ENCODE assay signal across 14 cellular contexts in the genomic region with DNA sequence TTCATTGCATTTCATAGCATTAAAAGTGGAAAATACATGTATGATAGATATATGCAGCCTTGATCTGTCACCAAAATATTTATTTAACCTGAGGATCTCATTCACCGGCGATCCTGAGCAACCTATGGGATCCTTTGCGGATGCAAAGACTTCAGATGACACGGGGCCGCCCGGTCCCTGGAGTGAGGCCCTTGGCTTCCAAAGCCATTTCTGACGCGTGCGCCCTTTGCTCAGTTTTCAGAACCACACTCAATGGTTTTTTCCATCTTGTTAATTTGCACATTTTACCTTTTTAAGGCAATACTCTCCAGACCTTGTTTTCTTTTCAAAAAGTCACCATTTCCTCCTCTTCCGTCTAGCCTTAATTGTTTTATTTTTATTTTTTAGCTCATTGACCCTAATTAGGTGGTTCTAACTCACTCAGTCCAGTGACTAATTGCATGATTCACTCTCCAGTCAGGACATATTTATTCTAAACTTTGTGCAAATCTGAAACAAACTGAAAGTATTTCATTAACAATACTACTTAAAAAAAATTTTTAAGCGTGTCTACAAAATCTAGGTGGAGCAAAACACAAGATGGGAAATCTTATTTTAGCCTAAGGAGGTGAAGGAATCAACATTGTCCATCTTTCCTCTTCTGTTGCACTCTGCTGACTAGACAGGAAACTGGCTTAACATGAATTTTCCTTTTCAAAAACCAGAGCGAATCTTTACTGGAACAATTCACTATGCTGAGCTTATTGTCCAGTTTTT. TPM values are rescaled to one million over a fixed set of nuclear protein-coding genes. Genes with fewer than 3 reads are reported as not detected.
A peak's percentile ranks its signal among the peaks of the same experiment; 100 is the strongest.
DNase-seq lines count a peak whose midpoint lies in the region; ATAC-seq and TF ChIP-seq lines count a peak whose summit lies in the region.
"Had no signal": no experiment of that assay in that cellular context is flagged by ENCODE, and none has a peak within 500 bp of the region (broad histone marks: within the 10 kb centered on the region; RNA-seq: fewer than 3 reads in every experiment).

No MANE protein-coding gene starts in this region.

- POLR2A ChIA-PET in activated CD4-positive, alpha-beta T cell treated with anti-CD3 and anti-CD28 coated beads for 36 hours (lab: Charles Lee), result no interaction called here

- peaks cover 3% of the 10 kb centered on the region for H3K9me3 Mint-ChIP-seq in activated CD4-positive, alpha-beta T cell treated with anti-CD3 and anti-CD28 coated beads for 36 hours (ENCODE audit: low read depth)

- 65 to 77% methylated on average over 12 of the region's 12 CpGs for WGBS in heart right ventricle, 2 donors

- peaks cover 0 to 3% (median 0%) of the 10 kb centered on the region in 11 donors for H3K9me3 ChIP-seq in heart right ventricle
- H3K9me3 ChIP-seq in duodenal mucosa (ENCODE audit: control insufficient read depth in 1 of 2, low read length in 2 of 2), result no peaks in the 10 kb centered on the region
- H3K9me3 ChIP-seq in muscle layer of duodenum (ENCODE audit: control insufficient read depth in 1 of 2, low read length in 2 of 2), result no peaks in the 10 kb centered on the region
- H3K9me3 ChIP-seq in vagina, result no peaks in the 10 kb centered on the region

- DNase-seq in heart right ventricle, result no peak
- no peak for DNase-seq in left ventricle myocardium superior
- DNase-seq in vagina (ENCODE audit: extremely low spot score in 2 of 2), result no peak
- DNase-seq in activated CD4-positive, alpha-beta T cell treated with anti-CD3 and anti-CD28 coated beads for 36 hours, result no peak
- DNase-seq in AG20443 (ENCODE audit: low spot score), result no peak
- no peak for DNase-seq in HPDE6-E6E7 (ENCODE audit: extremely low spot score)
- DNase-seq: ACHN; activated CD4-positive, CD25-positive, alpha-beta regulatory T cell; activated T-cell treated with anti-CD3 and anti-CD28 coated beads, Interleukin-2, amount 50 U/mL, for 24 hours; naive thymus-derived CD4-positive, alpha-beta T cell; substantia nigra had no signal

- H3K27me3 ChIP-seq in heart right ventricle (no peaks in the 10 kb centered on the region), duodenal mucosa (ENCODE audit: control insufficient read depth in 1 of 2, insufficient read depth in 2 of 2, low read length in 2 of 2) (no peaks in the 10 kb centered on the region), muscle layer of duodenum (ENCODE audit: low read depth, low read length) (no peaks in the 10 kb centered on the region), vagina (no peaks in the 10 kb centered on the region)

- peaks cover 27% of the 10 kb centered on the region for H3K27me3 Mint-ChIP-seq in activated CD4-positive, alpha-beta T cell treated with anti-CD3 and anti-CD28 coated beads for 36 hours

- no peak overlapping the region for H3K27ac Mint-ChIP-seq in activated CD4-positive, alpha-beta T cell treated with anti-CD3 and anti-CD28 coated beads for 36 hours
- H3K27ac Mint-ChIP-seq: activated T-cell treated with anti-CD3 and anti-CD28 coated beads, Interleukin-2, amount 50 U/mL, for 24 hours; naive thymus-derived CD4-positive, alpha-beta T cell had no signal

- peak overlapping the region in 7 of 10 donors; percentile 4 to 77 (median 36) for H3K27ac ChIP-seq in heart right ventricle
- H3K27ac ChIP-seq in duodenal mucosa (ENCODE audit: low read depth, low read length), result peak overlapping the region; percentile 20
- H3K27ac ChIP-seq in muscle layer of duodenum (ENCODE audit: low read length), result peak overlapping the region; percentile 34
- H3K27ac ChIP-seq in vagina, result peak overlapping the region; percentile 3

- H3K4me1 Mint-ChIP-seq in activated CD4-positive, alpha-beta T cell treated with anti-CD3 and anti-CD28 coated beads for 36 hours, result no peaks in the 10 kb centered on the region

- no peak for TF ChIP-seq CTCF in heart right ventricle (IDR thresholded peaks at IDR 0.05)
- no peak for TF ChIP-seq CTCF in vagina (IDR thresholded peaks at IDR 0.05)

- intact Hi-C loops in heart right ventricle (cut with DNase I), result no loop called here
- intact Hi-C loops in left ventricle myocardium superior (cut with micrococcal nuclease), result no loop called here
- intact Hi-C loops in vagina (cut with DNase I), result no loop called here
- intact Hi-C loops in activated CD4-positive, alpha-beta T cell treated with anti-CD3 and anti-CD28 coated beads for 36 hours (cut with DNase I, micrococcal nuclease), result no loop called here

- no peak for TF ChIP-seq POLR2A in vagina (IDR thresholded peaks at IDR 0.05)

- CTCF ChIA-PET in activated CD4-positive, alpha-beta T cell treated with anti-CD3 and anti-CD28 coated beads for 36 hours (lab: Charles Lee), result interaction anchor here (0.7 to 1.0 kb wide), 4 partner anchors 9 to 300 kb away, joined by 3 to 4 read pairs (median 3); no protein-coding TSS in a partner anchor

- H3K4me3 ChIP-seq in heart right ventricle (no peak overlapping the region), duodenal mucosa (ENCODE audit: low read depth in 1 of 2, low read length in 2 of 2) (no peak overlapping the region), muscle layer of duodenum (ENCODE audit: low read depth in 1 of 2, low read length in 2 of 2) (no peak overlapping the region), vagina (no peak overlapping the region)

- no peaks in the 10 kb centered on the region for H3K36me3 Mint-ChIP-seq in activated CD4-positive, alpha-beta T cell treated with anti-CD3 and anti-CD28 coated beads for 36 hours (ENCODE audit: low read depth)

- no peak overlapping the region for H3K4me3 Mint-ChIP-seq in activated CD4-positive, alpha-beta T cell treated with anti-CD3 and anti-CD28 coated beads for 36 hours
- H3K4me3 Mint-ChIP-seq: activated T-cell treated with anti-CD3 and anti-CD28 coated beads, Interleukin-2, amount 50 U/mL, for 24 hours; naive thymus-derived CD4-positive, alpha-beta T cell had no signal

- H3K36me3 ChIP-seq in heart right ventricle (no peaks in the 10 kb centered on the region), duodenal mucosa (ENCODE audit: control insufficient read depth in 1 of 2, insufficient read depth in 2 of 2, low read length in 2 of 2) (no peaks in the 10 kb centered on the region), muscle layer of duodenum (ENCODE audit: control insufficient read depth in 1 of 2, insufficient read depth in 2 of 2, low read length in 2 of 2) (no peaks in the 10 kb centered on the region), vagina (no peaks in the 10 kb centered on the region)

- H3K9ac ChIP-seq in duodenal mucosa (ENCODE audit: low read depth in 1 of 2, low read length in 2 of 2), result no peak overlapping the region

- ATAC-seq in heart right ventricle, result peak in 2 of 8 donors; percentile 16 to 23
- ATAC-seq in left ventricle myocardium superior, result no peak
- ATAC-seq in activated CD4-positive, alpha-beta T cell treated with anti-CD3 and anti-CD28 coated beads for 36 hours, result no peak
- ATAC-seq: naive thymus-derived CD4-positive, alpha-beta T cell; sciatic nerve had no signal

- peaks cover 18 to 88% (median 50%) of the 10 kb centered on the region in 9 donors for H3K4me1 ChIP-seq in heart right ventricle
- peaks cover 19 to 24% of the 10 kb centered on the region in 2 donors for H3K4me1 ChIP-seq in duodenal mucosa (ENCODE audit: control insufficient read depth in 1 of 2, insufficient read depth in 2 of 2, low read length in 2 of 2)
- H3K4me1 ChIP-seq in muscle layer of duodenum (ENCODE audit: control insufficient read depth in 1 of 2, insufficient read depth in 2 of 2, low read length in 2 of 2), result peaks cover 15 to 45% of the 10 kb centered on the region in 2 donors
- H3K4me1 ChIP-seq in vagina, result peaks cover 53% of the 10 kb centered on the region

RNA-seq across cellular contexts. Expression of gene COL4A1, which starts 47.9 kb away (rescaled TPM):
- total RNA-seq in heart right ventricle (100 to 1,000 TPM in 7 of 10 donors, 10 to 100 TPM in 3; 96.3 to 342 (median 147) TPM), left ventricle myocardium superior (119 TPM), vagina (178 TPM)
- polyA plus RNA-seq in heart right ventricle, result 100 to 1,000 TPM in 1 of 2 donors, 10 to 100 TPM in 1; 83.3 to 234 TPM
- under 1 TPM in 1 of 2 experiments, not detected in 1; 0.14 TPM for total RNA-seq in activated CD4-positive, alpha-beta T cell treated with anti-CD3 and anti-CD28 coated beads for 36 hours
- polyA plus RNA-seq: naive thymus-derived CD4-positive, alpha-beta T cell had no signal

RNA-seq across cellular contexts. Expression of gene COL4A2, which starts 48.0 kb away (rescaled TPM):
- 100 to 1,000 TPM in 7 of 10 donors, 10 to 100 TPM in 3; 81.7 to 301 (median 128) TPM for total RNA-seq in heart right ventricle
- 100 to 1,000 TPM; 111 to 265 TPM for polyA plus RNA-seq in heart right ventricle
- 126 TPM for total RNA-seq in left ventricle myocardium superior
- total RNA-seq in vagina, result 180 TPM
- total RNA-seq in activated CD4-positive, alpha-beta T cell treated with anti-CD3 and anti-CD28 coated beads for 36 hours, result not detected
- polyA plus RNA-seq: naive thymus-derived CD4-positive, alpha-beta T cell had no signal

Comparison
In these comparisons a context has a peak if more than half of its experiments do, and no peak if none do; other contexts are left out.
1. RNA of gene COL4A1, which starts 47.9 kb away (total RNA-seq): 178 TPM in vagina (single experiment), 96.3 to 342 TPM in heart right ventricle and 119 TPM in left ventricle myocardium superior (single experiment); 0.14 TPM in activated CD4-positive, alpha-beta T cell treated with anti-CD3 and anti-CD28 coated beads for 36 hours; every median in the first group is over 10 times any median in the second.
2. RNA of gene COL4A2, which starts 48.0 kb away (total RNA-seq): 180 TPM in vagina (single experiment), 81.7 to 301 TPM in heart right ventricle and 126 TPM in left ventricle myocardium superior (single experiment); not detected in activated CD4-positive, alpha-beta T cell treated with anti-CD3 and anti-CD28 coated beads for 36 hours; every median in the first group is over 10 times any median in the second.
3. Peak in every context shown above with its lines, with median percentiles within 50 percentile points of each other: H3K27ac ChIP-seq.